In the genomic region with DNA sequence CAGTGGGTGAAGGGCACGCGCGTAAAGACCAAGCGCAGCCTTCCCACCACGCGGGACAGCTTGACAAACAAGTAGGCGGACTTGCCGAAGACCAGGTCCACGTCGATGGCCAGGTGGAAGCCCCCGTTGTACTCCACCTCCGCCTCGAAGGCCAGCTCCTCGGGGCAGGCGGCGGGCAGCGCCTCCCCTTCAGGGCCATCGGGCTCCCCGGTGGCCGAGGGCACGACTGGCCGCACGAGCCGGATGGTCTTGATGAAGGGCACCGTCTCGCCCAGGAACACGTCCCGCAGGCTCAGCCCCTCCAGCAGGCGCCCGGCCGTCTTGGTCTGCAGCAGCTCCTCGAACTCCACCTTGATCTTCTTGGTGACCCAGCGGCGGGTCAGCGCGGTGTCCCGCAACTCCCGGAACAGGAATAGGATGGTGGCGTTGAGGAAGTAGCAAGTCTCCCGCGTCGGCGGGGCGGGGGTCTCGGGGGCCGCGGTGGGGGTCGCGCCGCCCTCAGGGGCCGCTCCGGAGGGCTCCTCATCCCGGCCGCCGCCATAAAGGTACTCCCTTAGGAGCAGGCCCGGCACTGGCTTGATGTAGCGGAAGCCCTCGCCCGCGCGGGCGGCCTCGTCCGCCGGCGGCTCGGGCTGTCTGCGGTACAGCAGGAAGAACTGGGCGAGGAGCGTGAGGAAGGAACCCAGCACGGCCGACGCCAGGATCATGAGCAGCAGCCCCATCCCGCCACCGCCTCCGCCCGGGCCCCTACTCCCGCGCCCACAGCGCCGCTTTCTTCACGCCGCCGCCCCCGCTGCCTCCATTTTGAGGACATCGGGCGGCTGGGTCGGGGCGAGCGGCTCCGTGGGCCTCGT, we compare ENCODE assay signal across 1 cellular context.
TF ChIP-seq lines count a peak whose summit lies in the region.

No MANE protein-coding gene starts in this region.

TF ChIP-seq in GM23338, 12 proteins besides CTCF, POLR2A, EP300 and RAD21:
- TF ChIP-seq, protein P1, sequence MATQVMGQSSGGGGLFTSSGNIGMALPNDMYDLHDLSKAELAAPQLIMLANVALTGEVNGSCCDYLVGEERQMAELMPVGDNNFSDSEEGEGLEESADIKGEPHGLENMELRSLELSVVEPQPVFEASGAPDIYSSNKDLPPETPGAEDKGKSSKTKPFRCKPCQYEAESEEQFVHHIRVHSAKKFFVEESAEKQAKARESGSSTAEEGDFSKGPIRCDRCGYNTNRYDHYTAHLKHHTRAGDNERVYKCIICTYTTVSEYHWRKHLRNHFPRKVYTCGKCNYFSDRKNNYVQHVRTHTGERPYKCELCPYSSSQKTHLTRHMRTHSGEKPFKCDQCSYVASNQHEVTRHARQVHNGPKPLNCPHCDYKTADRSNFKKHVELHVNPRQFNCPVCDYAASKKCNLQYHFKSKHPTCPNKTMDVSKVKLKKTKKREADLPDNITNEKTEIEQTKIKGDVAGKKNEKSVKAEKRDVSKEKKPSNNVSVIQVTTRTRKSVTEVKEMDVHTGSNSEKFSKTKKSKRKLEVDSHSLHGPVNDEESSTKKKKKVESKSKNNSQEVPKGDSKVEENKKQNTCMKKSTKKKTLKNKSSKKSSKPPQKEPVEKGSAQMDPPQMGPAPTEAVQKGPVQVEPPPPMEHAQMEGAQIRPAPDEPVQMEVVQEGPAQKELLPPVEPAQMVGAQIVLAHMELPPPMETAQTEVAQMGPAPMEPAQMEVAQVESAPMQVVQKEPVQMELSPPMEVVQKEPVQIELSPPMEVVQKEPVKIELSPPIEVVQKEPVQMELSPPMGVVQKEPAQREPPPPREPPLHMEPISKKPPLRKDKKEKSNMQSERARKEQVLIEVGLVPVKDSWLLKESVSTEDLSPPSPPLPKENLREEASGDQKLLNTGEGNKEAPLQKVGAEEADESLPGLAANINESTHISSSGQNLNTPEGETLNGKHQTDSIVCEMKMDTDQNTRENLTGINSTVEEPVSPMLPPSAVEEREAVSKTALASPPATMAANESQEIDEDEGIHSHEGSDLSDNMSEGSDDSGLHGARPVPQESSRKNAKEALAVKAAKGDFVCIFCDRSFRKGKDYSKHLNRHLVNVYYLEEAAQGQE (IDR thresholded peaks at IDR 0.05; ENCODE audit: unreplicated experiment) = no peak
- TF ChIP-seq ZNF114 (CRISPR knock-in tag; IDR thresholded peaks at IDR 0.05) = no peak
- no peak for TF ChIP-seq STAT1 (IDR thresholded peaks at IDR 0.05; ENCODE audit: unreplicated experiment)
- no peak for TF ChIP-seq EZH2phosphoT487 (IDR thresholded peaks at IDR 0.05; ENCODE audit: unreplicated experiment)
